ENCODE assay signal across 13 cellular contexts in genomic region chr17:46182961-46183360, GRCh38. TPM values are rescaled to one million over a fixed set of nuclear protein-coding genes. Genes with fewer than 3 reads are reported as not detected.
DNase-seq lines count a peak whose midpoint lies in the region; ATAC-seq, FAIRE-seq and TF ChIP-seq lines count a peak whose summit lies in the region.
"Had no signal": no experiment of that assay in that cellular context is flagged by ENCODE, and none has a peak within 500 bp of the region (broad histone marks: within the 10 kb centered on the region; RNA-seq: fewer than 3 reads in every experiment).

No MANE protein-coding gene starts in this region.

- H3K9ac ChIP-seq in HCT116 (ENCODE audit: low read length) (no peak overlapping the region), H1 (replicated peaks in 1 of 4; ENCODE audit: extremely low read depth in 1 of 4, low read depth in 3 of 4, low read length in 3 of 4) (no peak overlapping the region)

- WGBS in H1 (ENCODE audit: extremely low coverage in 1 of 2, insufficient coverage in 1 of 2, insufficient read length in 1 of 2, insufficient replicate concordance in 2 of 2, low coverage in 1 of 2, low lambda C conversion rate in 2 of 2, missing lambda C conversion rate in 1 of 2), 2 experiments: 80% methylated on average over 3 of the region's 3 CpGs; no CpG with 5 or more reads in 1 of the 2 experiments

- peak overlapping the region; percentile 76 for H3K27ac Mint-ChIP-seq in activated T-cell treated with anti-CD3 and anti-CD28 coated beads, Interleukin-2, amount 50 U/mL, for 24 hours

- H3K27me3 ChIP-seq in HCT116 (ENCODE audit: insufficient read depth, low read length): no peaks in the 10 kb centered on the region
- no peaks in the 10 kb centered on the region for H3K27me3 ChIP-seq in H1 (replicated peaks in 1 of 4; ENCODE audit: control insufficient read depth in 3 of 4, extremely low read depth in 1 of 4, insufficient read depth in 3 of 4, low read length in 3 of 4)
- H3K27me3 ChIP-seq in neutrophil: no peaks in the 10 kb centered on the region
- H3K27me3 ChIP-seq: thyroid gland had no signal

- no peak overlapping the region for H4K8ac ChIP-seq in H1 (ENCODE audit: extremely low read depth, insufficient read depth, low read length)

- RAD21 ChIA-PET in HCT116 (lab: Charles Lee; ENCODE audit: low non-redundant PET in 1 of 2, low total read pairs in 2 of 2, uncharacterized antibody in 2 of 2, unreplicated experiment in 2 of 2): no interaction called here

- TF ChIP-seq POLR2A in HCT116 (IDR thresholded peaks at IDR 0.05; ENCODE audit: borderline replicate concordance, extremely low read depth, insufficient read depth, insufficient read length) (no peak), H1 (IDR thresholded peaks at IDR 0.05; ENCODE audit: control extremely low read depth in 1 of 2, low read depth in 2 of 2, low read length in 2 of 2) (no peak)

- H3K36me3 ChIP-seq in HCT116 (ENCODE audit: control insufficient read depth in 1 of 2, insufficient read depth in 2 of 2, low read length in 2 of 2): 0 out of 4 replicates have a peak, but pooled peaks cover 0 to 4% of the 10 kb centered on the region in 2 experiments
- no peaks in the 10 kb centered on the region for H3K36me3 ChIP-seq in H1 (ENCODE audit: control insufficient read depth in 2 of 4, insufficient read depth in 4 of 4, low read length in 3 of 4)
- no peaks in the 10 kb centered on the region for H3K36me3 ChIP-seq in neutrophil
- H3K36me3 ChIP-seq: thyroid gland had no signal

- TF ChIP-seq RAD21 in HCT116 (IDR thresholded peaks at IDR 0.05; ENCODE audit: low read depth): no peak
- TF ChIP-seq RAD21 in H1 (IDR thresholded peaks at IDR 0.05 in 1 of 2, conservative IDR thresholded peaks at IDR 0.05 in 1 of 2; ENCODE audit: low read depth in 2 of 2, low read length in 2 of 2): no peak

- H3K4me3 Mint-ChIP-seq in activated T-cell treated with anti-CD3 and anti-CD28 coated beads, Interleukin-2, amount 50 U/mL, for 24 hours: no peak overlapping the region

- POLR2A ChIA-PET in HCT116 (lab: Charles Lee) (interaction anchor here (1.1 kb wide), 1 partner anchor 10 kb away, joined by 3 read pairs; the partner anchor contains the start of gene KANSL1), H1 (lab: Charles Lee; ENCODE audit: partially characterized antibody) (interaction anchor here (0.6 to 13.6 kb wide), 9 partner anchors 10 to 50 kb away, joined by 3 to 208 read pairs (median 3); partner anchors contain the start of gene KANSL1)

- H3K23ac ChIP-seq in H1 (ENCODE audit: insufficient read length): no peak overlapping the region

- no peak for TF ChIP-seq EP300 in H1 (IDR thresholded peaks at IDR 0.05; ENCODE audit: borderline replicate concordance in 1 of 2, low read depth in 2 of 2, low read length in 2 of 2)

- no TSS peak for BruUV-seq in HCT116 (replicated peaks; lab: Mats Ljungman, UMichigan)

- 0 out of 2 replicates have a peak overlapping the region, but pooled peaks have one; percentile 5 for H2BK5ac ChIP-seq in H1 (ENCODE audit: low read depth, low read length)

- H3K9me3 ChIP-seq in HCT116 (ENCODE audit: control insufficient read depth in 1 of 2, insufficient read depth in 1 of 2, low read depth in 1 of 2, low read length in 2 of 2): no peaks in the 10 kb centered on the region
- H3K9me3 ChIP-seq in H1 (ENCODE audit: insufficient read depth in 2 of 2, low read depth in 1 of 2, low read length in 1 of 2): no peaks in the 10 kb centered on the region
- no peaks in the 10 kb centered on the region for H3K9me3 ChIP-seq in neutrophil
- H3K9me3 ChIP-seq: thyroid gland had no signal

- no peak overlapping the region for H3K4me2 ChIP-seq in HCT116 (ENCODE audit: low read length)
- peak overlapping the region in 1 of 2 experiments; percentile 20; a peak in 1 of 4 replicates for H3K4me2 ChIP-seq in H1 (ENCODE audit: insufficient read depth in 1 of 2, low read depth in 2 of 2, low read length in 2 of 2)

- no peaks in the 10 kb centered on the region; the same call in 1 of the 2 replicates for H3K79me1 ChIP-seq in H1 (ENCODE audit: low read depth, low read length)

- H3K9me3 Mint-ChIP-seq in activated T-cell treated with anti-CD3 and anti-CD28 coated beads, Interleukin-2, amount 50 U/mL, for 24 hours: no peaks in the 10 kb centered on the region

- H2AK5ac ChIP-seq in H1 (ENCODE audit: low read depth, low read length): no peak overlapping the region

- TF ChIP-seq CTCF in HCT116 (IDR thresholded peaks at IDR 0.05 in 2 of 3, conservative IDR thresholded peaks at IDR 0.05 in 1 of 3; ENCODE audit: borderline replicate concordance in 1 of 3, insufficient read depth in 1 of 3, low read depth in 2 of 3, low read length in 2 of 3): no peak
- no peak for TF ChIP-seq CTCF in H1 (IDR thresholded peaks at IDR 0.05; ENCODE audit: control extremely low read depth in 1 of 3, insufficient read depth in 1 of 3, low read depth in 1 of 3, low read length in 3 of 3)
- no peak for TF ChIP-seq CTCF in neutrophil (IDR thresholded peaks at IDR 0.05)

- H3K4me1 ChIP-seq in HCT116 (ENCODE audit: control insufficient read depth in 1 of 2, insufficient read depth in 2 of 2, low read length in 2 of 2) (peaks cover 6 to 32% of the 10 kb centered on the region in 2 experiments), H1 (replicated peaks in 1 of 4; ENCODE audit: control insufficient read depth in 3 of 4, insufficient read depth in 4 of 4, low read length in 3 of 4) (peaks cover 15 to 48% (median 33%) of the 10 kb centered on the region in 4 experiments), neutrophil (ENCODE audit: control insufficient read depth in 1 of 2, insufficient read depth in 1 of 2, low read depth in 1 of 2, low read length in 1 of 2) (peaks cover 41 to 59% of the 10 kb centered on the region in 2 experiments)

- peak; percentile 28 for FAIRE-seq in H1 (lab: Jason Lieb, UNC)

- H3K9me2 ChIP-seq in HCT116 (ENCODE audit: insufficient read depth): no peaks in the 10 kb centered on the region

- peak; percentile 11; the same call in 1 of the 2 replicates for ATAC-seq in HCT116

- no peak overlapping the region for H4K5ac ChIP-seq in H1 (ENCODE audit: insufficient read length, low read depth, low read length)

- H3K18ac ChIP-seq in H1 (ENCODE audit: extremely low read depth, low read length): no peak overlapping the region

- no peak overlapping the region for H3K27ac ChIP-seq in HCT116 (ENCODE audit: low read depth, low read length)
- H3K27ac ChIP-seq in H1 (ENCODE audit: low read depth, low read length): no peak overlapping the region
- H3K27ac ChIP-seq in neutrophil: peak overlapping the region; percentile 77
- H3K27ac ChIP-seq: thyroid gland had no signal

- H4K91ac ChIP-seq in H1 (replicated peaks; ENCODE audit: insufficient read length, low read length): no peak overlapping the region

- no peak overlapping the region for H2BK120ac ChIP-seq in H1 (replicated peaks; ENCODE audit: low read depth, low read length)

- peaks cover 62% of the 10 kb centered on the region for H4K20me1 ChIP-seq in HCT116 (ENCODE audit: insufficient read depth)
- peaks cover 49 to 76% of the 10 kb centered on the region in 2 experiments for H4K20me1 ChIP-seq in H1 (replicated peaks in 1 of 2; ENCODE audit: control insufficient read depth in 1 of 2, insufficient read depth in 2 of 2, low read length in 2 of 2)

- no peak overlapping the region for H2BK15ac ChIP-seq in H1 (ENCODE audit: low read length)

- H3K79me2 ChIP-seq in HCT116 (ENCODE audit: insufficient read depth, low read length) (peaks cover 100% of the 10 kb centered on the region), H1 (ENCODE audit: control insufficient read depth in 1 of 2, insufficient read depth in 2 of 2, low read length in 2 of 2) (peaks cover 93 to 100% of the 10 kb centered on the region in 2 experiments)

- H3K14ac ChIP-seq in H1 (ENCODE audit: insufficient read length): no peak overlapping the region

- no peak for DNase-seq in activated T-cell treated with anti-CD3 and anti-CD28 coated beads, Interleukin-2, amount 50 U/mL, for 24 hours
- DNase-seq in activated T-cell treated with anti-CD3 and anti-CD28 coated beads, Interleukin-2, amount 50 U/mL, for 1 hour: no peak
- DNase-seq in HCT116 (ENCODE audit: low read depth, low spot score): no peak
- DNase-seq in H1 (ENCODE audit: low read depth in 1 of 2, low spot score in 2 of 2): no peak
- DNase-seq in HK-2 (ENCODE audit: unreplicated experiment): no peak
- DNase-seq in HuH-7 (ENCODE audit: low spot score): no peak
- no peak for DNase-seq in OCI-M1 (lab: John Stamatoyannopoulos, UW)
- DNase-seq: activated T-cell treated with anti-CD3 and anti-CD28 coated beads, Interleukin-2, amount 50 U/mL, for 48 hours; DMS153; NCI-H524; SW 1271; thyroid gland had no signal

- H3K4me1 Mint-ChIP-seq in activated T-cell treated with anti-CD3 and anti-CD28 coated beads, Interleukin-2, amount 50 U/mL, for 24 hours (ENCODE audit: low read depth): peaks cover 92% of the 10 kb centered on the region

- H3K56ac ChIP-seq in H1 (replicated peaks; ENCODE audit: insufficient read length, low read depth, low read length): no peak overlapping the region

- CTCF ChIA-PET in HCT116 (lab: Charles Lee): interaction anchor here (1.2 to 2.5 kb wide), 3 partner anchors 10 to 139 kb away, joined by 3 to 15 read pairs (median 5); partner anchors contain the start of gene KANSL1
- CTCF ChIA-PET in H1 (lab: Charles Lee; ENCODE audit: partially characterized antibody): interaction anchor here (3.7 to 6.6 kb wide), 2 partner anchors 9 to 19 kb away, joined by 12 to 80 read pairs; no protein-coding TSS in a partner anchor

- peaks cover 7% of the 10 kb centered on the region for H3K36me3 Mint-ChIP-seq in activated T-cell treated with anti-CD3 and anti-CD28 coated beads, Interleukin-2, amount 50 U/mL, for 24 hours (ENCODE audit: low read depth)

- no peak overlapping the region for H2AFZ ChIP-seq in HCT116 (ENCODE audit: low read depth, low read length, poor library complexity, severe bottlenecking)
- H2AFZ ChIP-seq in H1 (ENCODE audit: low read length): no peak overlapping the region

- H3K4me3 ChIP-seq in HCT116 (replicated peaks in 1 of 2; ENCODE audit: low read depth in 1 of 2, low read length in 2 of 2) (no peak overlapping the region), H1 (ENCODE audit: extremely low read depth in 1 of 4, insufficient read depth in 2 of 4, low read depth in 3 of 4, low read length in 4 of 4) (no peak overlapping the region), neutrophil (ENCODE audit: low read depth in 1 of 2, low read length in 1 of 2) (no peak overlapping the region)
- H3K4me3 ChIP-seq: thyroid gland had no signal

- H3K4ac ChIP-seq in H1 (replicated peaks; ENCODE audit: insufficient read length, low read depth, low read length): no peak overlapping the region

- H2BK12ac ChIP-seq in H1 (ENCODE audit: low read depth, low read length): no peak overlapping the region

- H2BK20ac ChIP-seq in H1 (ENCODE audit: low read length): no peak overlapping the region

- H3K23me2 ChIP-seq in H1 (ENCODE audit: low read depth, low read length): no peaks in the 10 kb centered on the region

- no peaks in the 10 kb centered on the region for H3K27me3 Mint-ChIP-seq in activated T-cell treated with anti-CD3 and anti-CD28 coated beads, Interleukin-2, amount 50 U/mL, for 24 hours

- intact Hi-C loops in HCT116 (cut with micrococcal nuclease): no loop called here

RNA-seq across cellular contexts. Expression of gene KANSL1, which starts 10.3 kb away (rescaled TPM):
- total RNA-seq in HCT116 (2021; ENCODE audit: unreplicated experiment): 77.5 TPM
- 25.7 and 26.9 TPM in 2 replicates for polyA plus RNA-seq in HCT116 (2012)
- 116 and 128 TPM in 2 replicates for total RNA-seq in H1 (2021; fragmentation: NEBNext Ultra II Directional; extraction: Animal tissue kit (Norgen Biotek cat#: 25700))
- polyA plus RNA-seq in H1 (2011; rRNA removed): 34.0 and 43.3 TPM in 2 replicates
- 43.4 TPM for polyA plus RNA-seq in H1 (2011; cell fraction: cytosol; rRNA removed)
- polyA plus RNA-seq in H1 (2011; cell fraction: nucleus; rRNA removed): 91.2 TPM
- polyA plus RNA-seq in H1 (2012, experiment 1 of 2): 42.8 to 47.9 TPM (median 45.5 TPM) in 4 replicates
- 14.3 TPM for polyA plus RNA-seq in H1 (2012, experiment 2 of 2)
- polyA plus RNA-seq in H1 (2013, experiment 1 of 2): 47.3 TPM
- 41.5 TPM for polyA plus RNA-seq in H1 (2013, experiment 2 of 2)
- polyA minus RNA-seq in H1 (2011; rRNA and poly(A)+ RNA removed): 214 and 279 TPM in 2 replicates
- 115 TPM for polyA minus RNA-seq in H1 (2011; cell fraction: cytosol; rRNA and poly(A)+ RNA removed)
- 364 TPM for polyA minus RNA-seq in H1 (2011; cell fraction: nucleus; rRNA and poly(A)+ RNA removed)
